Comparison of ENCODE assay signal across 8 cellular contexts in the genomic region with DNA sequence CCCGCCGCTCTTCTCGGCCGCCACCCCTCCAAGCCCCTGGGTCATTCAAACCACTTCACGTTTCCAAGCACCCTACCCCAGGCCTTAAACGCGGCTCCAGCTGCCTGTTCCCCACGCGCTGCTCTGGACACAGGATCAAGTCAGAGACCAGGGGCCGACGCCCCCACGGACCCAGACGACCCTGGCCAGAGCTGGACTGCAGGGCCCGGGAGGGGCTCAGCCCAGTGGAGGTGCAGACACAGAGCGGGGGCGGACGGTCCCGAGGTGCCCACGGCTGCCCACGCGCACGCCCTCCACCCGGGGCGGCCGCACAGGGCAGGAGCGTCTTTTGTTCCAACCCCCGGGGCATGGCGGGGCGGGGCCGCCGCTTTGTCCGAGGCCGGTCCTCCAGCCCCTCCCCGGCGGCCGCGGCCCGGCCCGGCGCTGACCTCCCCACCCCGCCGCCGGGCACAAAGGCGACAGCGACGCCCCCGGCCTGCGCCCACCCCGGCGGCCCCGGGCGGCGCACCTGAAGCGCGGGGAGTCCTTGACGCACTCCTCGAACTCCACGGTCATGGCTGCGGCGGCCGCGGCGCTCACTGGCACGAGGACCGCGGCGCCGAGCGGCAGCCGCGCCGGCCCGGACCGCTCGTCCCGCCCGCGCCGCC. TPM values are rescaled to one million over a fixed set of nuclear protein-coding genes. Genes with fewer than 3 reads are reported as not detected.
DNase-seq lines count a peak whose midpoint lies in the region; ATAC-seq lines count a peak whose summit lies in the region.

No MANE protein-coding gene starts in this region.

- 2% methylated on average over 79 of the region's 79 CpGs for WGBS in ectodermal cell, 2 experiments

- H3K9me3 ChIP-seq in ectodermal cell (ENCODE audit: control insufficient read depth, low read length) (no peaks in the 10 kb centered on the region), muscle layer of duodenum (ENCODE audit: control insufficient read depth in 1 of 2, low read length in 2 of 2) (no peaks in the 10 kb centered on the region)

- H3K4me3 ChIP-seq in ectodermal cell (ENCODE audit: insufficient read depth, low read depth, low read length) (peak overlapping the region; percentile 83), muscle layer of duodenum (ENCODE audit: low read depth in 1 of 2, low read length in 2 of 2) (peak overlapping the region; percentile 62 to 90)

- H3K27me3 ChIP-seq in ectodermal cell (ENCODE audit: control insufficient read depth, insufficient read depth, low read length, poor library complexity, severe bottlenecking) (peaks cover 13% of the 10 kb centered on the region), muscle layer of duodenum (ENCODE audit: low read depth, low read length) (no peaks in the 10 kb centered on the region)

- peaks cover 6% of the 10 kb centered on the region for H3K36me3 ChIP-seq in ectodermal cell (ENCODE audit: control insufficient read depth, insufficient read depth, low read length)
- H3K36me3 ChIP-seq in muscle layer of duodenum (ENCODE audit: control insufficient read depth in 1 of 2, insufficient read depth in 2 of 2, low read length in 2 of 2) = peaks cover 9 to 13% of the 10 kb centered on the region in 2 donors

- H3K4me1 ChIP-seq in ectodermal cell (ENCODE audit: control insufficient read depth, insufficient read depth, low read length) = peaks cover 36% of the 10 kb centered on the region
- peaks cover 16 to 49% of the 10 kb centered on the region in 2 donors for H3K4me1 ChIP-seq in muscle layer of duodenum (ENCODE audit: control insufficient read depth in 1 of 2, insufficient read depth in 2 of 2, low read length in 2 of 2)

- H3K27ac ChIP-seq in ectodermal cell (ENCODE audit: insufficient read depth, low read depth, low read length, poor library complexity, severe bottlenecking) (no peak overlapping the region), muscle layer of duodenum (ENCODE audit: low read length) (no peak overlapping the region)

- DNase-seq in COLO668 (lab: John Stamatoyannopoulos, UW; ENCODE audit: unreplicated experiment) = peak; percentile 82
- DNase-seq in NCI-H69 (lab: John Stamatoyannopoulos, UW) = peak; percentile 65
- DNase-seq in HuH-7 (ENCODE audit: low spot score) = no peak
- DNase-seq in mesenteric fat pad (ENCODE audit: low spot score) = no peak
- no peak for DNase-seq in NCI-H2107 treated with DMSO at 0.1 percent for 48 hours (lab: John Stamatoyannopoulos, UW; ENCODE audit: unreplicated experiment)

- ATAC-seq in GM21529 (IDR thresholded peaks at IDR 0.05; ENCODE audit: unreplicated experiment) = peak; percentile 6

RNA-seq across cellular contexts. Expression of gene ACAP3, which starts 0.3 kb away (rescaled TPM):
- 41.7 TPM for polyA plus RNA-seq in ectodermal cell (2013, experiment 1 of 4)
- polyA plus RNA-seq in ectodermal cell (2013, experiment 2 of 4) = 45.9 TPM
- polyA plus RNA-seq in ectodermal cell (2013, experiment 3 of 4) = 40.2 TPM
- 45.9 TPM for polyA plus RNA-seq in ectodermal cell (2013, experiment 4 of 4)
- total RNA-seq in mesenteric fat pad = 36.6 TPM

RNA-seq across cellular contexts. Expression of gene PUSL1, which starts 1.0 kb away (rescaled TPM):
- polyA plus RNA-seq in ectodermal cell (2013, experiment 1 of 4) = 18.1 TPM
- 19.2 TPM for polyA plus RNA-seq in ectodermal cell (2013, experiment 2 of 4)
- 16.2 TPM for polyA plus RNA-seq in ectodermal cell (2013, experiment 3 of 4)
- 17.3 TPM for polyA plus RNA-seq in ectodermal cell (2013, experiment 4 of 4)
- total RNA-seq in mesenteric fat pad = 11.6 TPM

RNA-seq across cellular contexts. Expression of gene INTS11, which starts 17.1 kb away (rescaled TPM):
- 142 TPM for polyA plus RNA-seq in ectodermal cell (2013, experiment 1 of 4)
- polyA plus RNA-seq in ectodermal cell (2013, experiment 2 of 4) = 127 TPM
- 92.8 TPM for polyA plus RNA-seq in ectodermal cell (2013, experiment 3 of 4)
- 101 TPM for polyA plus RNA-seq in ectodermal cell (2013, experiment 4 of 4)
- 74.7 TPM for total RNA-seq in mesenteric fat pad

RNA-seq across cellular contexts. Expression of gene CPTP, which starts 17.2 kb away (rescaled TPM):
- 11.2 TPM for polyA plus RNA-seq in ectodermal cell (2013, experiment 1 of 4)
- polyA plus RNA-seq in ectodermal cell (2013, experiment 2 of 4) = 12.4 TPM
- 11.4 TPM for polyA plus RNA-seq in ectodermal cell (2013, experiment 3 of 4)
- polyA plus RNA-seq in ectodermal cell (2013, experiment 4 of 4) = 11.4 TPM
- 19.7 TPM for total RNA-seq in mesenteric fat pad

RNA-seq across cellular contexts. Expression of gene TAS1R3, which starts 23.7 kb away (rescaled TPM):
- polyA plus RNA-seq in ectodermal cell (2013, experiment 1 of 4) = not detected
- 0.21 TPM for polyA plus RNA-seq in ectodermal cell (2013, experiment 2 of 4)
- polyA plus RNA-seq in ectodermal cell (2013, experiment 3 of 4) = 0.21 TPM
- polyA plus RNA-seq in ectodermal cell (2013, experiment 4 of 4) = 0.12 TPM
- 0.19 TPM for total RNA-seq in mesenteric fat pad

Comparison
In these comparisons a context has a peak if more than half of its experiments do, and no peak if none do; other contexts are left out.
1. DNase-seq: peak in COLO668 (single experiment) and NCI-H69 (single experiment); none in HuH-7 (single experiment), mesenteric fat pad (single experiment) and NCI-H2107 treated with DMSO at 0.1 percent for 48 hours (single experiment).